ENCODE assay signal across 1 cellular context in genomic region chr11:43919852-43920597, GRCh38.
TF ChIP-seq lines count a peak whose summit lies in the region.

No MANE protein-coding gene starts in this region.

TF ChIP-seq in A549, 52 proteins besides CTCF, POLR2A, EP300 and RAD21 (continued from another document):
- no peak for TF ChIP-seq BCL3 (IDR thresholded peaks at IDR 0.05)
- TF ChIP-seq KDM1A (IDR thresholded peaks at IDR 0.05; ENCODE audit: low read depth) = no peak
- no peak for TF ChIP-seq KDM5A (IDR thresholded peaks at IDR 0.05)
- TF ChIP-seq SMC3 (IDR thresholded peaks at IDR 0.05) = no peak
